13 cellular contexts compared by ENCODE assay signal in genomic region chr4:5753766-5754528, GRCh38. TPM values are rescaled to one million over a fixed set of nuclear protein-coding genes. Genes with fewer than 3 reads are reported as not detected.
DNase-seq lines count a peak whose midpoint lies in the region; FAIRE-seq and TF ChIP-seq lines count a peak whose summit lies in the region.
"Had no signal": no experiment of that assay in that cellular context is flagged by ENCODE, and none has a peak within 500 bp of the region (broad histone marks: within the 10 kb centered on the region; RNA-seq: fewer than 3 reads in every experiment).

No MANE protein-coding gene starts in this region.

- no peak overlapping the region for H3K27ac ChIP-seq in OCI-LY7 (ENCODE audit: low read depth, low read length, poor library complexity, severe bottlenecking)

- TF ChIP-seq POLR2A in H54 (IDR thresholded peaks at IDR 0.05; ENCODE audit: low read depth, low read length) = no peak

- no peak overlapping the region for H3K4me3 ChIP-seq in OCI-LY7 (ENCODE audit: low read depth, low read length, poor library complexity, severe bottlenecking)

- intact Hi-C loops in OCI-LY7 (cut with micrococcal nuclease; ENCODE audit: unreplicated experiment) = no loop called here

- no peaks in the 10 kb centered on the region for H3K9me3 ChIP-seq in OCI-LY7 (ENCODE audit: low read length)

- peak; percentile 84 for DNase-seq in 8988T
- DNase-seq in H54 (ENCODE audit: insufficient read length, low spot score) = peak; percentile 30
- DNase-seq in amniotic epithelial cell (ENCODE audit: low read depth) = peak; percentile 94
- peak; percentile 69 for DNase-seq in glomerular endothelial cell (ENCODE audit: extremely low read depth, low read depth, low spot score)
- DNase-seq in OCI-LY7 (ENCODE audit: low spot score) = no peak
- DNase-seq in DMS153 (lab: John Stamatoyannopoulos, UW) = no peak
- no peak for DNase-seq in NCI-H1694 treated with DMSO at 0.1 percent for 48 hours (lab: John Stamatoyannopoulos, UW)
- no peak for DNase-seq in cerebellar nuclear complex (lab: John Stamatoyannopoulos, UW)
- DNase-seq: C1 segment of cervical spinal cord; H7; NCI-H2227 treated with DMSO at 0.1 percent for 48 hours; stimulated activated CD4-positive, alpha-beta T cell treated with anti-CD3 and anti-CD28 coated beads, Interleukin-4, amount 100 ng/mL, for 24 hours; T-helper 9 cell had no signal

- no peak overlapping the region for H3K4me2 ChIP-seq in OCI-LY7 (ENCODE audit: low read length)

- no peak for TF ChIP-seq CTCF in OCI-LY7 (conservative IDR thresholded peaks at IDR 0.05; ENCODE audit: low read length)

- BruUV-seq in OCI-LY7 (replicated peaks; lab: Mats Ljungman, UMichigan) = no TSS peak

- H3K36me3 ChIP-seq in OCI-LY7 (ENCODE audit: insufficient read depth, low read length) = no peaks in the 10 kb centered on the region

- H2AFZ ChIP-seq in OCI-LY7 (ENCODE audit: low read length) = no peak overlapping the region

- no peak for FAIRE-seq in H54 (lab: Jason Lieb, UNC)

- H3K4me1 ChIP-seq in OCI-LY7 (ENCODE audit: insufficient read depth, low read length, poor library complexity, severe bottlenecking) = no peaks in the 10 kb centered on the region

- POLR2A ChIA-PET in OCI-LY7 (lab: Charles Lee) = no interaction called here

- no peaks in the 10 kb centered on the region for H3K79me2 ChIP-seq in OCI-LY7 (ENCODE audit: insufficient read depth, low read depth, low read length)

- CTCF ChIA-PET in OCI-LY7 (lab: Charles Lee; ENCODE audit: unreplicated experiment) = no interaction called here

- H3K9me2 ChIP-seq in OCI-LY7 (ENCODE audit: insufficient read depth, low read length) = no peaks in the 10 kb centered on the region

- H4K20me1 ChIP-seq in OCI-LY7 (ENCODE audit: insufficient read depth, low read length) = no peaks in the 10 kb centered on the region

RNA-seq across cellular contexts. Expression of gene EVC, which starts 42.9 kb away (rescaled TPM):
- total RNA-seq in glomerular endothelial cell = 52.8 and 58.6 TPM in 2 replicates
- not detected in 2 replicates for total RNA-seq in OCI-LY7 (2014; rRNA removed; shearing (Covaris generic))
- not detected in 2 replicates for total RNA-seq in OCI-LY7 (2022)

RNA-seq across cellular contexts. Expression of gene EVC2, which starts 45.6 kb away (rescaled TPM):
- total RNA-seq in glomerular endothelial cell = 11.0 and 11.7 TPM in 2 replicates
- 0.05 TPM in 1 of 2 replicates, not detected in the other for total RNA-seq in OCI-LY7 (2014; rRNA removed; shearing (Covaris generic))
- total RNA-seq in OCI-LY7 (2022) = 3.4 and 3.6 TPM in 2 replicates

Comparison
In these comparisons a context has a peak if more than half of its experiments do, and no peak if none do; other contexts are left out.
1. DNase-seq: peak in 8988T (single experiment), H54 (single experiment), amniotic epithelial cell (single experiment) and glomerular endothelial cell (single experiment); none in OCI-LY7 (single experiment), DMS153 (single experiment), NCI-H1694 treated with DMSO at 0.1 percent for 48 hours (single experiment) and cerebellar nuclear complex (0 of 2).
2. RNA of gene EVC, which starts 42.9 kb away (total RNA-seq): 52.8 to 58.6 TPM in glomerular endothelial cell; not detected in OCI-LY7; every median in the first group is over 10 times any median in the second.